1 cellular context compared by ENCODE assay signal in the genomic region with DNA sequence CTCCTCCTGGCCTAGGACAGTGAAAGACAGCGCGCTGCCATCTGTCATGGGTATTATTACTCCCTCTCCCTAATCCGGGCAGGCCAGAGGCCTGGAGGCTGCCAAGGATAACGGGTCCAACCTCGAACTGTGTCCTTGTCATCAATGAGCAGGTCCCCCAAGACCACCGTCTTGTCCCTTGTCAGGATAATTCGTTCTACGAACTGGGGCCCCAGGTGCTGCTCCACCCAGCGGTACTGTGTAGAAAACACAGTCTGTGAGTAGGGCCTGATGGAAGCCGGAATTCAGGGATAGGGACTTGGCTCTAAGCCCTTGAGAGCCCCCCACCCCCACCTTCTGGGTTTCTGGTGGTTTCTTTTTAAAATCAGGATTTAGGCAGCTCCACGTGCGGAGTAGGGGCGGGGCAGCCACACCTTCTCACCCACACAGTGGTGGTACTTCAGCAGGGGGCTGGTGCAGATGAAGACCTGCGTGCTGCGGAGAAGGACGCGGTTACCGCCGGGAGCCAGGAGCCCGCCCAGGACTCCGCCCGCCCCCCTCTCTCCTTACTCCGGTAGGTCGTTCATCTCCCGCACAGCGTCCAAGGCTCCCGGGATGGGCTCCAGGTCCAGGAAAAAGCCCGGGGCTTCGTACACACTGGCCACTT.
TF ChIP-seq lines count a peak whose summit lies in the region.

No MANE protein-coding gene starts in this region.

TF ChIP-seq in HEK293, 187 proteins besides CTCF, POLR2A, EP300 and RAD21 (continues in another document):
- TF ChIP-seq ZNF660 (tag by site-specific recombination; IDR thresholded peaks at IDR 0.05): peak; percentile 63
- TF ChIP-seq, protein P1, sequence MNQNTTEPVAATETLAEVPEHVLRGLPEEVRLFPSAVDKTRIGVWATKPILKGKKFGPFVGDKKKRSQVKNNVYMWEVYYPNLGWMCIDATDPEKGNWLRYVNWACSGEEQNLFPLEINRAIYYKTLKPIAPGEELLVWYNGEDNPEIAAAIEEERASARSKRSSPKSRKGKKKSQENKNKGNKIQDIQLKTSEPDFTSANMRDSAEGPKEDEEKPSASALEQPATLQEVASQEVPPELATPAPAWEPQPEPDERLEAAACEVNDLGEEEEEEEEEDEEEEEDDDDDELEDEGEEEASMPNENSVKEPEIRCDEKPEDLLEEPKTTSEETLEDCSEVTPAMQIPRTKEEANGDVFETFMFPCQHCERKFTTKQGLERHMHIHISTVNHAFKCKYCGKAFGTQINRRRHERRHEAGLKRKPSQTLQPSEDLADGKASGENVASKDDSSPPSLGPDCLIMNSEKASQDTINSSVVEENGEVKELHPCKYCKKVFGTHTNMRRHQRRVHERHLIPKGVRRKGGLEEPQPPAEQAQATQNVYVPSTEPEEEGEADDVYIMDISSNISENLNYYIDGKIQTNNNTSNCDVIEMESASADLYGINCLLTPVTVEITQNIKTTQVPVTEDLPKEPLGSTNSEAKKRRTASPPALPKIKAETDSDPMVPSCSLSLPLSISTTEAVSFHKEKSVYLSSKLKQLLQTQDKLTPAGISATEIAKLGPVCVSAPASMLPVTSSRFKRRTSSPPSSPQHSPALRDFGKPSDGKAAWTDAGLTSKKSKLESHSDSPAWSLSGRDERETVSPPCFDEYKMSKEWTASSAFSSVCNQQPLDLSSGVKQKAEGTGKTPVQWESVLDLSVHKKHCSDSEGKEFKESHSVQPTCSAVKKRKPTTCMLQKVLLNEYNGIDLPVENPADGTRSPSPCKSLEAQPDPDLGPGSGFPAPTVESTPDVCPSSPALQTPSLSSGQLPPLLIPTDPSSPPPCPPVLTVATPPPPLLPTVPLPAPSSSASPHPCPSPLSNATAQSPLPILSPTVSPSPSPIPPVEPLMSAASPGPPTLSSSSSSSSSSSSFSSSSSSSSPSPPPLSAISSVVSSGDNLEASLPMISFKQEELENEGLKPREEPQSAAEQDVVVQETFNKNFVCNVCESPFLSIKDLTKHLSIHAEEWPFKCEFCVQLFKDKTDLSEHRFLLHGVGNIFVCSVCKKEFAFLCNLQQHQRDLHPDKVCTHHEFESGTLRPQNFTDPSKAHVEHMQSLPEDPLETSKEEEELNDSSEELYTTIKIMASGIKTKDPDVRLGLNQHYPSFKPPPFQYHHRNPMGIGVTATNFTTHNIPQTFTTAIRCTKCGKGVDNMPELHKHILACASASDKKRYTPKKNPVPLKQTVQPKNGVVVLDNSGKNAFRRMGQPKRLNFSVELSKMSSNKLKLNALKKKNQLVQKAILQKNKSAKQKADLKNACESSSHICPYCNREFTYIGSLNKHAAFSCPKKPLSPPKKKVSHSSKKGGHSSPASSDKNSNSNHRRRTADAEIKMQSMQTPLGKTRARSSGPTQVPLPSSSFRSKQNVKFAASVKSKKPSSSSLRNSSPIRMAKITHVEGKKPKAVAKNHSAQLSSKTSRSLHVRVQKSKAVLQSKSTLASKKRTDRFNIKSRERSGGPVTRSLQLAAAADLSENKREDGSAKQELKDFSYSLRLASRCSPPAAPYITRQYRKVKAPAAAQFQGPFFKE (tag by site-specific recombination; IDR thresholded peaks at IDR 0.05; ENCODE audit: borderline replicate concordance): no peak
- TF ChIP-seq ZNF155 (tag by site-specific recombination; IDR thresholded peaks at IDR 0.05): no peak
- TF ChIP-seq, protein P2, sequence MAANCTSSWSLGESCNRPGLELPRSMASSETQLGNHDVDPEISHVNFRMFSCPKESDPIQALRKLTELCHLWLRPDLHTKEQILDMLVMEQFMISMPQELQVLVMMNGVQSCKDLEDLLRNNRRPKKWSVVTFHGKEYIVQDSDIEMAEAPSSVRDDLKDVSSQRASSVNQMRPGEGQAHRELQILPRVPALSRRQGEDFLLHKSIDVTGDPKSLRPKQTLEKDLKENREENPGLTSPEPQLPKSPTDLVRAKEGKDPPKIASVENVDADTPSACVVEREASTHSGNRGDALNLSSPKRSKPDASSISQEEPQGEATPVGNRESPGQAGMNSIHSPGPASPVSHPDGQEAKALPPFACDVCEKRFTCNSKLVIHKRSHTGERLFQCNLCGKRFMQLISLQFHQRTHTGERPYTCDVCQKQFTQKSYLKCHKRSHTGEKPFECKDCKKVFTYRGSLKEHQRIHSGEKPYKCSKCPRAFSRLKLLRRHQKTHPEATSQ (tag by site-specific recombination; IDR thresholded peaks at IDR 0.05): no peak
- no peak for TF ChIP-seq ZNF175 (tag by site-specific recombination; IDR thresholded peaks at IDR 0.05)
- TF ChIP-seq, protein P3, sequence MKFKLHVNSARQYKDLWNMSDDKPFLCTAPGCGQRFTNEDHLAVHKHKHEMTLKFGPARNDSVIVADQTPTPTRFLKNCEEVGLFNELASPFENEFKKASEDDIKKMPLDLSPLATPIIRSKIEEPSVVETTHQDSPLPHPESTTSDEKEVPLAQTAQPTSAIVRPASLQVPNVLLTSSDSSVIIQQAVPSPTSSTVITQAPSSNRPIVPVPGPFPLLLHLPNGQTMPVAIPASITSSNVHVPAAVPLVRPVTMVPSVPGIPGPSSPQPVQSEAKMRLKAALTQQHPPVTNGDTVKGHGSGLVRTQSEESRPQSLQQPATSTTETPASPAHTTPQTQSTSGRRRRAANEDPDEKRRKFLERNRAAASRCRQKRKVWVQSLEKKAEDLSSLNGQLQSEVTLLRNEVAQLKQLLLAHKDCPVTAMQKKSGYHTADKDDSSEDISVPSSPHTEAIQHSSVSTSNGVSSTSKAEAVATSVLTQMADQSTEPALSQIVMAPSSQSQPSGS (tag by site-specific recombination; IDR thresholded peaks at IDR 0.05; ENCODE audit: low read depth): no peak
- TF ChIP-seq ZNF248 (tag by site-specific recombination; IDR thresholded peaks at IDR 0.05): no peak
- TF ChIP-seq ZNF335 (tag by site-specific recombination; conservative IDR thresholded peaks at IDR 0.05): peak; percentile 65
- no peak for TF ChIP-seq ZNF658 (tag by site-specific recombination; IDR thresholded peaks at IDR 0.05)
- TF ChIP-seq HOXD13 (CRISPR knock-in tag; IDR thresholded peaks at IDR 0.05; ENCODE audit: borderline replicate concordance): no peak
- TF ChIP-seq, protein P4, sequence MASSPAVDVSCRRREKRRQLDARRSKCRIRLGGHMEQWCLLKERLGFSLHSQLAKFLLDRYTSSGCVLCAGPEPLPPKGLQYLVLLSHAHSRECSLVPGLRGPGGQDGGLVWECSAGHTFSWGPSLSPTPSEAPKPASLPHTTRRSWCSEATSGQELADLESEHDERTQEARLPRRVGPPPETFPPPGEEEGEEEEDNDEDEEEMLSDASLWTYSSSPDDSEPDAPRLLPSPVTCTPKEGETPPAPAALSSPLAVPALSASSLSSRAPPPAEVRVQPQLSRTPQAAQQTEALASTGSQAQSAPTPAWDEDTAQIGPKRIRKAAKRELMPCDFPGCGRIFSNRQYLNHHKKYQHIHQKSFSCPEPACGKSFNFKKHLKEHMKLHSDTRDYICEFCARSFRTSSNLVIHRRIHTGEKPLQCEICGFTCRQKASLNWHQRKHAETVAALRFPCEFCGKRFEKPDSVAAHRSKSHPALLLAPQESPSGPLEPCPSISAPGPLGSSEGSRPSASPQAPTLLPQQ (tag by site-specific recombination; IDR thresholded peaks at IDR 0.05): no peak
- no peak; the same call in 1 of the 2 replicates for TF ChIP-seq GLIS1 (tag by site-specific recombination; IDR thresholded peaks at IDR 0.05)
- TF ChIP-seq, protein P5, sequence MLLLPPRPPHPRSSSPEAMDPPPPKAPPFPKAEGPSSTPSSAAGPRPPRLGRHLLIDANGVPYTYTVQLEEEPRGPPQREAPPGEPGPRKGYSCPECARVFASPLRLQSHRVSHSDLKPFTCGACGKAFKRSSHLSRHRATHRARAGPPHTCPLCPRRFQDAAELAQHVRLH (tag by site-specific recombination; IDR thresholded peaks at IDR 0.05): no peak
- TF ChIP-seq MZF1 (tag by site-specific recombination; IDR thresholded peaks at IDR 0.05; ENCODE audit: borderline replicate concordance): no peak
- TF ChIP-seq HOXA7 (CRISPR knock-in tag; IDR thresholded peaks at IDR 0.05; ENCODE audit: borderline replicate concordance): no peak
- no peak for TF ChIP-seq REPIN1 (tag by site-specific recombination; IDR thresholded peaks at IDR 0.05; ENCODE audit: low read depth)
- TF ChIP-seq ZNF311 (tag by site-specific recombination; IDR thresholded peaks at IDR 0.05; ENCODE audit: borderline replicate concordance): no peak
- peak; percentile 62 for TF ChIP-seq IKZF3 (tag by site-specific recombination; IDR thresholded peaks at IDR 0.05)
- TF ChIP-seq ZNF623 (tag by site-specific recombination; IDR thresholded peaks at IDR 0.05): no peak
- TF ChIP-seq, protein P6, sequence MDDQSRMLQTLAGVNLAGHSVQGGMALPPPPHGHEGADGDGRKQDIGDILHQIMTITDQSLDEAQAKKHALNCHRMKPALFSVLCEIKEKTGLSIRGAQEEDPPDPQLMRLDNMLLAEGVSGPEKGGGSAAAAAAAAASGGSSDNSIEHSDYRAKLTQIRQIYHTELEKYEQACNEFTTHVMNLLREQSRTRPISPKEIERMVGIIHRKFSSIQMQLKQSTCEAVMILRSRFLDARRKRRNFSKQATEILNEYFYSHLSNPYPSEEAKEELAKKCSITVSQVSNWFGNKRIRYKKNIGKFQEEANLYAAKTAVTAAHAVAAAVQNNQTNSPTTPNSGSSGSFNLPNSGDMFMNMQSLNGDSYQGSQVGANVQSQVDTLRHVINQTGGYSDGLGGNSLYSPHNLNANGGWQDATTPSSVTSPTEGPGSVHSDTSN (CRISPR knock-in tag; IDR thresholded peaks at IDR 0.05): no peak
- TF ChIP-seq ZNF132 (tag by site-specific recombination; IDR thresholded peaks at IDR 0.05; ENCODE audit: borderline replicate concordance): no peak
- no peak for TF ChIP-seq ZNF423 (tag by site-specific recombination; IDR thresholded peaks at IDR 0.05)
- TF ChIP-seq SP2 (tag by site-specific recombination; IDR thresholded peaks at IDR 0.05): peak; percentile 59
- TF ChIP-seq ZNF777 (tag by site-specific recombination; IDR thresholded peaks at IDR 0.05; ENCODE audit: borderline replicate concordance): no peak
- TF ChIP-seq, protein P7, sequence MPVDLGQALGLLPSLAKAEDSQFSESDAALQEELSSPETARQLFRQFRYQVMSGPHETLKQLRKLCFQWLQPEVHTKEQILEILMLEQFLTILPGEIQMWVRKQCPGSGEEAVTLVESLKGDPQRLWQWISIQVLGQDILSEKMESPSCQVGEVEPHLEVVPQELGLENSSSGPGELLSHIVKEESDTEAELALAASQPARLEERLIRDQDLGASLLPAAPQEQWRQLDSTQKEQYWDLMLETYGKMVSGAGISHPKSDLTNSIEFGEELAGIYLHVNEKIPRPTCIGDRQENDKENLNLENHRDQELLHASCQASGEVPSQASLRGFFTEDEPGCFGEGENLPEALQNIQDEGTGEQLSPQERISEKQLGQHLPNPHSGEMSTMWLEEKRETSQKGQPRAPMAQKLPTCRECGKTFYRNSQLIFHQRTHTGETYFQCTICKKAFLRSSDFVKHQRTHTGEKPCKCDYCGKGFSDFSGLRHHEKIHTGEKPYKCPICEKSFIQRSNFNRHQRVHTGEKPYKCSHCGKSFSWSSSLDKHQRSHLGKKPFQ (tag by site-specific recombination; IDR thresholded peaks at IDR 0.05): no peak
- TF ChIP-seq ZNF624 (tag by site-specific recombination; IDR thresholded peaks at IDR 0.05): no peak
- peak; percentile 87 for TF ChIP-seq KLF1 (tag by site-specific recombination; IDR thresholded peaks at IDR 0.05)
- TF ChIP-seq ZNF707 (tag by site-specific recombination; IDR thresholded peaks at IDR 0.05): no peak
- no peak for TF ChIP-seq ZFP37 (tag by site-specific recombination; IDR thresholded peaks at IDR 0.05)
- TF ChIP-seq KLF9 (tag by site-specific recombination; IDR thresholded peaks at IDR 0.05; ENCODE audit: low read depth): peak; percentile 86
- TF ChIP-seq YY1 (tag by site-specific recombination; IDR thresholded peaks at IDR 0.05): no peak
- TF ChIP-seq ZNF530 (tag by site-specific recombination; IDR thresholded peaks at IDR 0.05; ENCODE audit: low read depth): no peak
- TF ChIP-seq ZNF394 (tag by site-specific recombination; IDR thresholded peaks at IDR 0.05; ENCODE audit: borderline replicate concordance): no peak
- no peak for TF ChIP-seq ZNF350 (tag by site-specific recombination; IDR thresholded peaks at IDR 0.05)
- no peak for TF ChIP-seq ZNF776 (tag by site-specific recombination; IDR thresholded peaks at IDR 0.05; ENCODE audit: borderline replicate concordance)
- TF ChIP-seq, protein P8, sequence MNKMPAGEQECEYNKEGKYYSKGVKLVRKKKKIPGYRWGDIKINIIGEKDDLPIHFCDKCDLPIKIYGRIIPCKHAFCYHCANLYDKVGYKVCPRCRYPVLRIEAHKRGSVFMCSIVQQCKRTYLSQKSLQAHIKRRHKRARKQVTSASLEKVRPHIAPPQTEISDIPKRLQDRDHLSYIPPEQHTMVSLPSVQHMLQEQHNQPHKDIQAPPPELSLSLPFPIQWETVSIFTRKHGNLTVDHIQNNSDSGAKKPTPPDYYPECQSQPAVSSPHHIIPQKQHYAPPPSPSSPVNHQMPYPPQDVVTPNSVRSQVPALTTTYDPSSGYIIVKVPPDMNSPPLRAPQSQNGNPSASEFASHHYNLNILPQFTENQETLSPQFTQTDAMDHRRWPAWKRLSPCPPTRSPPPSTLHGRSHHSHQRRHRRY (tag by site-specific recombination; IDR thresholded peaks at IDR 0.05): no peak
- TF ChIP-seq GLI4 (tag by site-specific recombination; IDR thresholded peaks at IDR 0.05): no peak
- no peak for TF ChIP-seq OSR2 (tag by site-specific recombination; IDR thresholded peaks at IDR 0.05)
- TF ChIP-seq ZNF791 (tag by site-specific recombination; IDR thresholded peaks at IDR 0.05): no peak
- no peak for TF ChIP-seq ZNF629 (tag by site-specific recombination; IDR thresholded peaks at IDR 0.05)
- TF ChIP-seq ZNF768 (tag by site-specific recombination; IDR thresholded peaks at IDR 0.05): no peak
- TF ChIP-seq ZNF654 (tag by site-specific recombination; IDR thresholded peaks at IDR 0.05; ENCODE audit: low read depth): peak; percentile 7
- peak; percentile 59 for TF ChIP-seq ZNF600 (tag by site-specific recombination; IDR thresholded peaks at IDR 0.05)
- TF ChIP-seq ZNF292 (tag by site-specific recombination; IDR thresholded peaks at IDR 0.05; ENCODE audit: borderline replicate concordance, low read depth): no peak
- no peak for TF ChIP-seq ZNF169 (tag by site-specific recombination; IDR thresholded peaks at IDR 0.05)
- TF ChIP-seq ZSCAN30 (tag by site-specific recombination; IDR thresholded peaks at IDR 0.05): no peak
